ENCODE assay signal across 39 cellular contexts in the genomic region with DNA sequence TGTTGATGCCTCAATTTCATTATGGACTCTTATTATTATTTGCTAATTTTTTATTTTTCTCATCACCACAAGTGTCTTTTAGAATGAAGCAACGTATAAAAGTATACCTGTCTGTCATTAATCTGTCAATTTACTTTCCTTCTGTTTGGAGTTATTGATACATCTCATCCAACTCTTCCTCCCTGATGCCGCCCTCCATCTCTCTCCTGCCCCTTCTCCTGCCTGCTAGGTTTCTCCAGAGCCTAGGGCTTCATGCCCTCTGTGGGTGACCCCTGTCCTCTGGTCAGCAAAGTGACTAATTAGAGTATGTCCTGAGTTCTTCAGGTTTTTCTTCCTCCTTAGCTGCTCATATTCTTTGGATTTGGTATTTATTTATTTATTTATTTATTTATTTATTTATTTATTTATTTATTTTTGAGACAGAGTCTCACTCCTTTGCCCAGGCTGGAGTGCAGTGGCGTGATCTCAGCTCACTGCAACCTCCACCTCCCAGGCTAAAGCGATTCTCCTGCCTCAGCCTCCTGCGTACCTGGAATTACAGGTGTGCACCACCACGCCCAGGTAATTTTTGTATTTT.
"Had no signal": no experiment of that assay in that cellular context is flagged by ENCODE, and none has a peak within 500 bp of the region (broad histone marks: within the 10 kb centered on the region; RNA-seq: fewer than 3 reads in every experiment).

No MANE protein-coding gene starts in this region.

- H3K27ac Mint-ChIP-seq: activated naive CD4-positive, alpha-beta T cell treated with anti-CD3 and anti-CD28 coated beads for 36 hours; activated naive CD4-positive, alpha-beta T cell treated with anti-CD3 and anti-CD28 coated beads, Interleukin-2, amount 10 ng/mL, durations not matched to agents 7 days and 5 days; activated naive CD4-positive, alpha-beta T cell treated with anti-CD3 and anti-CD28 coated beads, Interleukin-2, amount 50 U/mL, for 24 hours; activated naive CD4-positive, alpha-beta T cell treated with anti-CD3 and anti-CD28 coated beads, Interleukin-2, amount 50 U/mL, for 72 hours; activated naive CD8-positive, alpha-beta T cell; activated naive CD8-positive, alpha-beta T cell treated with anti-CD3 and anti-CD28 coated beads for 36 hours; activated naive CD8-positive, alpha-beta T cell treated with anti-CD3 and anti-CD28 coated beads, Interleukin-2, amount 10 ng/mL, durations not matched to agents 7 days and 5 days; activated naive CD8-positive, alpha-beta T cell treated with anti-CD3 and anti-CD28 coated beads, Interleukin-2, amount 50 U/mL, for 24 hours; activated T-cell treated with anti-CD3 and anti-CD28 coated beads, Interleukin-2, amount 50 U/mL, for 24 hours; activated T-cell treated with anti-CD3 and anti-CD28 coated beads, Interleukin-2, amount 50 U/mL, for 72 hours; activated T-helper 1 cell treated with anti-CD3 and anti-CD28 coated beads, Interleukin-12 subunit alpha, Interleukin-12 subunit beta, Interleukin-2, Interleukin-4 antibody, amounts not matched to agents 30 ng/mL and 10 ng/mL and 1 ng/mL, durations not matched to agents 14 hours and 24 hours and 36 hours; activated T-helper 17 cell treated with anti-CD3 and anti-CD28 coated beads, Interleukin-2, amount 50 U/mL, for 72 hours; activated T-helper 2 cell treated with anti-CD3 and anti-CD28 coated beads, Interferon-gamma antibody, Interleukin-2, Interleukin-4, amounts not matched to agents 10 μg/mL and 5 μg/mL and 100 μg/mL, durations not matched to agents 14 hours and 24 hours and 36 hours; brain had no signal

- H3K4me3 ChIP-seq: adrenal gland, ascending aorta, body of pancreas, breast epithelium, cardiac muscle cell had no signal

- H3K27ac ChIP-seq: adrenal gland, ascending aorta, body of pancreas, brain microvascular endothelial cell, breast epithelium, cardiac muscle cell had no signal

- H3K4me3 Mint-ChIP-seq: activated naive CD4-positive, alpha-beta T cell treated with anti-CD3 and anti-CD28 coated beads for 36 hours; activated naive CD4-positive, alpha-beta T cell treated with anti-CD3 and anti-CD28 coated beads, Interleukin-2, amount 10 ng/mL, durations not matched to agents 7 days and 5 days; activated naive CD4-positive, alpha-beta T cell treated with anti-CD3 and anti-CD28 coated beads, Interleukin-2, amount 50 U/mL, for 24 hours; activated naive CD8-positive, alpha-beta T cell; activated naive CD8-positive, alpha-beta T cell treated with anti-CD3 and anti-CD28 coated beads for 36 hours; activated naive CD8-positive, alpha-beta T cell treated with anti-CD3 and anti-CD28 coated beads, Interleukin-2, amount 10 ng/mL, durations not matched to agents 7 days and 5 days; activated naive CD8-positive, alpha-beta T cell treated with anti-CD3 and anti-CD28 coated beads, Interleukin-2, amount 50 U/mL, for 24 hours; activated T-cell treated with anti-CD3 and anti-CD28 coated beads, Interleukin-2, amount 50 U/mL, for 24 hours; activated T-cell treated with anti-CD3 and anti-CD28 coated beads, Interleukin-2, amount 50 U/mL, for 4 hours; activated T-cell treated with anti-CD3 and anti-CD28 coated beads, Interleukin-2, amount 50 U/mL, for 72 hours; activated T-helper 1 cell treated with anti-CD3 and anti-CD28 coated beads, Interleukin-12 subunit alpha, Interleukin-12 subunit beta, Interleukin-2, Interleukin-4 antibody, amounts not matched to agents 30 ng/mL and 10 ng/mL and 1 ng/mL, durations not matched to agents 14 hours and 24 hours and 36 hours; activated T-helper 17 cell treated with anti-CD3 and anti-CD28 coated beads, Interleukin-2, amount 50 U/mL, for 72 hours; brain; central memory CD8-positive, alpha-beta T cell had no signal

- H3K4me1 Mint-ChIP-seq: activated naive CD4-positive, alpha-beta T cell treated with anti-CD3 and anti-CD28 coated beads, Interleukin-2, amount 10 ng/mL, durations not matched to agents 7 days and 5 days; activated naive CD4-positive, alpha-beta T cell treated with anti-CD3 and anti-CD28 coated beads, Interleukin-2, amount 50 U/mL, for 24 hours; activated naive CD8-positive, alpha-beta T cell treated with anti-CD3 and anti-CD28 coated beads for 36 hours; activated naive CD8-positive, alpha-beta T cell treated with anti-CD3 and anti-CD28 coated beads, Interleukin-2, amount 10 ng/mL, durations not matched to agents 7 days and 5 days; activated naive CD8-positive, alpha-beta T cell treated with anti-CD3 and anti-CD28 coated beads, Interleukin-2, amount 50 U/mL, for 24 hours; activated T-helper 17 cell treated with anti-CD3 and anti-CD28 coated beads, Interleukin-2, amount 50 U/mL, for 72 hours; brain; central memory CD8-positive, alpha-beta T cell had no signal

- H3K27me3 Mint-ChIP-seq: activated naive CD4-positive, alpha-beta T cell treated with anti-CD3 and anti-CD28 coated beads, Interleukin-2, amount 10 ng/mL, durations not matched to agents 7 days and 5 days; activated naive CD4-positive, alpha-beta T cell treated with anti-CD3 and anti-CD28 coated beads, Interleukin-2, amount 50 U/mL, for 24 hours; activated naive CD8-positive, alpha-beta T cell; activated naive CD8-positive, alpha-beta T cell treated with anti-CD3 and anti-CD28 coated beads for 36 hours; activated naive CD8-positive, alpha-beta T cell treated with anti-CD3 and anti-CD28 coated beads, Interleukin-2, amount 10 ng/mL, durations not matched to agents 7 days and 5 days; activated T-cell treated with anti-CD3 and anti-CD28 coated beads, Interleukin-2, amount 50 U/mL, for 24 hours; central memory CD8-positive, alpha-beta T cell had no signal

- H3K36me3 Mint-ChIP-seq: activated naive CD4-positive, alpha-beta T cell treated with anti-CD3 and anti-CD28 coated beads, Interleukin-2, amount 10 ng/mL, durations not matched to agents 7 days and 5 days; activated naive CD4-positive, alpha-beta T cell treated with anti-CD3 and anti-CD28 coated beads, Interleukin-2, amount 50 U/mL, for 24 hours; activated naive CD4-positive, alpha-beta T cell treated with anti-CD3 and anti-CD28 coated beads, Interleukin-2, amount 50 U/mL, for 72 hours; activated naive CD8-positive, alpha-beta T cell; activated naive CD8-positive, alpha-beta T cell treated with anti-CD3 and anti-CD28 coated beads for 36 hours; activated naive CD8-positive, alpha-beta T cell treated with anti-CD3 and anti-CD28 coated beads, Interleukin-2, amount 10 ng/mL, durations not matched to agents 7 days and 5 days; brain had no signal

- H3K9me3 Mint-ChIP-seq: activated naive CD4-positive, alpha-beta T cell treated with anti-CD3 and anti-CD28 coated beads for 36 hours; activated naive CD4-positive, alpha-beta T cell treated with anti-CD3 and anti-CD28 coated beads, Interleukin-2, amount 10 ng/mL, durations not matched to agents 7 days and 5 days; activated naive CD4-positive, alpha-beta T cell treated with anti-CD3 and anti-CD28 coated beads, Interleukin-2, amount 50 U/mL, for 24 hours; activated naive CD4-positive, alpha-beta T cell treated with anti-CD3 and anti-CD28 coated beads, Interleukin-2, amount 50 U/mL, for 72 hours; activated naive CD8-positive, alpha-beta T cell treated with anti-CD3 and anti-CD28 coated beads for 36 hours; activated naive CD8-positive, alpha-beta T cell treated with anti-CD3 and anti-CD28 coated beads, Interleukin-2, amount 10 ng/mL, durations not matched to agents 7 days and 5 days; activated naive CD8-positive, alpha-beta T cell treated with anti-CD3 and anti-CD28 coated beads, Interleukin-2, amount 50 U/mL, for 24 hours; activated T-cell treated with anti-CD3 and anti-CD28 coated beads, Interleukin-2, amount 50 U/mL, for 24 hours; activated T-cell treated with anti-CD3 and anti-CD28 coated beads, Interleukin-2, amount 50 U/mL, for 4 hours; activated T-cell treated with anti-CD3 and anti-CD28 coated beads, Interleukin-2, amount 50 U/mL, for 72 hours; activated T-helper 1 cell treated with anti-CD3 and anti-CD28 coated beads, Interleukin-12 subunit alpha, Interleukin-12 subunit beta, Interleukin-2, Interleukin-4 antibody, amounts not matched to agents 30 ng/mL and 10 ng/mL and 1 ng/mL, durations not matched to agents 14 hours and 24 hours and 36 hours; activated T-helper 17 cell treated with anti-CD3 and anti-CD28 coated beads, Interleukin-2, amount 50 U/mL, for 72 hours; activated T-helper 2 cell treated with anti-CD3 and anti-CD28 coated beads, Interferon-gamma antibody, Interleukin-2, Interleukin-4, amounts not matched to agents 10 μg/mL and 5 μg/mL and 100 μg/mL, durations not matched to agents 14 hours and 24 hours and 36 hours; central memory CD8-positive, alpha-beta T cell had no signal

- H3K9me3 ChIP-seq: adrenal gland, ascending aorta, body of pancreas, breast epithelium had no signal

- DNase-seq: activated effector memory CD4-positive, alpha-beta T cell treated with anti-CD3 and anti-CD28 coated beads, Interleukin-2, amount 50 U/mL, for 16 hours; activated effector memory CD4-positive, alpha-beta T cell treated with Interleukin-2 at 50 U/mL for 16 hours; activated gamma-delta T cell; activated gamma-delta T cell treated with Interleukin-2 at 50 U/mL for 16 hours; activated naive CD4-positive, alpha-beta T cell; activated naive CD4-positive, alpha-beta T cell treated with anti-CD3 and anti-CD28 coated beads for 36 hours; activated naive CD4-positive, alpha-beta T cell treated with anti-CD3 and anti-CD28 coated beads, Interleukin-2, amount 10 ng/mL, durations not matched to agents 7 days and 5 days; activated naive CD4-positive, alpha-beta T cell treated with anti-CD3 and anti-CD28 coated beads, Interleukin-2, amount 50 U/mL, for 16 hours; activated naive CD4-positive, alpha-beta T cell treated with Interleukin-2 at 50 U/mL for 16 hours; activated naive CD8-positive, alpha-beta T cell treated with anti-CD3 and anti-CD28 coated beads for 36 hours; activated naive CD8-positive, alpha-beta T cell treated with anti-CD3 and anti-CD28 coated beads, Interleukin-2, amount 10 ng/mL, durations not matched to agents 7 days and 5 days; activated naive CD8-positive, alpha-beta T cell treated with anti-CD3 and anti-CD28 coated beads, Interleukin-2, amount 50 U/mL, for 24 hours; activated T-cell treated with anti-CD3 and anti-CD28 coated beads, Interleukin-2, amount 50 U/mL, for 1 hour; activated T-cell treated with anti-CD3 and anti-CD28 coated beads, Interleukin-2, amount 50 U/mL, for 24 hours; activated T-cell treated with anti-CD3 and anti-CD28 coated beads, Interleukin-2, amount 50 U/mL, for 4 hours; activated T-cell treated with anti-CD3 and anti-CD28 coated beads, Interleukin-2, amount 50 U/mL, for 48 hours; activated T-cell treated with anti-CD3 and anti-CD28 coated beads, Interleukin-2, amount 50 U/mL, for 72 hours; adrenal gland; amygdala; anterior cingulate cortex; aorta; body of pancreas; brain microvascular endothelial cell; caudate nucleus; central memory CD4-positive, alpha-beta T cell; cerebellar nuclear complex had no signal

- H3K27me3 ChIP-seq: ascending aorta, body of pancreas, brain microvascular endothelial cell, breast epithelium, cardiac muscle cell had no signal

- H3K36me3 ChIP-seq: adrenal gland, ascending aorta, brain microvascular endothelial cell, breast epithelium, cardiac muscle cell had no signal

- H3K4me1 ChIP-seq: adrenal gland, ascending aorta, body of pancreas, breast epithelium had no signal

- ATAC-seq: activated naive CD4-positive, alpha-beta T cell treated with anti-CD3 and anti-CD28 coated beads, Interleukin-2, amount 50 U/mL, for 72 hours; activated naive CD8-positive, alpha-beta T cell treated with anti-CD3 and anti-CD28 coated beads, Interleukin-2, amount 50 U/mL, for 24 hours; activated T-cell treated with anti-CD3 and anti-CD28 coated beads, Interleukin-2, amount 50 U/mL, for 4 hours; activated T-cell treated with anti-CD3 and anti-CD28 coated beads, Interleukin-2, amount 50 U/mL, for 72 hours; activated T-helper 17 cell treated with anti-CD3 and anti-CD28 coated beads, Interleukin-2, amount 50 U/mL, for 72 hours; body of pancreas had no signal

- FAIRE-seq: astrocyte, bronchial epithelial cell had no signal
